Comparison of ENCODE assay signal across 2 cellular contexts in genomic region chr4:74535471-74535870, GRCh38.
TF ChIP-seq lines count a peak whose summit lies in the region.

No MANE protein-coding gene starts in this region.

TF ChIP-seq in A549, 52 proteins besides CTCF, POLR2A, EP300 and RAD21:
- TF ChIP-seq HOXB5 (CRISPR knock-in tag; IDR thresholded peaks at IDR 0.05) (no peak), HMGXB4 (CRISPR knock-in tag; IDR thresholded peaks at IDR 0.05; ENCODE audit: borderline replicate concordance) (no peak), FOSL2 (IDR thresholded peaks at IDR 0.05) (no peak), FOSL2 (CRISPR knock-in tag; IDR thresholded peaks at IDR 0.05) (no peak), NFE2L2 (conservative IDR thresholded peaks at IDR 0.05; ENCODE audit: low read length) (no peak)

TF ChIP-seq in endothelial cell of umbilical vein, 7 proteins besides CTCF, POLR2A, EP300 and RAD21:
- TF ChIP-seq FOS (IDR thresholded peaks at IDR 0.05; ENCODE audit: borderline replicate concordance, insufficient read depth, low read length), result no peak
- TF ChIP-seq MYC (IDR thresholded peaks at IDR 0.05; ENCODE audit: low read depth, low read length), result no peak
- TF ChIP-seq POLR2AphosphoS5 (IDR thresholded peaks at IDR 0.05; ENCODE audit: insufficient read depth, low read depth, low read length), result no peak
- TF ChIP-seq MAX (IDR thresholded peaks at IDR 0.05; ENCODE audit: insufficient read depth, insufficient read length), result no peak
- no peak for TF ChIP-seq GATA2 (IDR thresholded peaks at IDR 0.05; ENCODE audit: insufficient read depth, insufficient read length, low read depth, low read length)
- TF ChIP-seq JUN (IDR thresholded peaks at IDR 0.05; ENCODE audit: borderline replicate concordance, insufficient read depth, insufficient read length, low read depth), result no peak
- TF ChIP-seq EZH2 (IDR thresholded peaks at IDR 0.05; ENCODE audit: borderline replicate concordance, low read depth, low read length, severe bottlenecking), result no peak
